ENCODE assay signal across 1 cellular context in the genomic region with DNA sequence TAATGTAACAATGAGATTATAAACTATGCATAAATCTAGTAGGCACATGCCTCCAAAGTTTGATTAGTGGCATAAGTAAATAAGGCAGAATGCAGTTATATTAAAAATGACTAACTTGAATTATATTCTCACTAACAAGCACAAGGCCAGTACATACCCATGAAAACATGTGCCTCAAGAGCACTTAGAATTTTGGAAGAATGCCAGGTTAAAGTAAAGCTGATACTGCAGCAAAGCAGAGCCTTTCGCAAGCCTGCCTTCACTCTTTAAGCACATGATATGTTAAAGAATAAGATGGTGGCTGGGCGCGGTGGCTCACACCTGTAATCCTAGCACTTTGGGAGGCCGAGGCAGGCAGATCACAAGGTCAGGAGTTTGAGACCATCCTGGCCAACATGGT.
TF ChIP-seq lines count a peak whose summit lies in the region.

No MANE protein-coding gene starts in this region.

TF ChIP-seq in K562, 482 proteins besides CTCF, POLR2A, EP300 and RAD21:
- TF ChIP-seq NFIC (IDR thresholded peaks at IDR 0.05) (peak; percentile 38; the same call in 1 of the 2 replicates), CBX1 (IDR thresholded peaks at IDR 0.05; ENCODE audit: low read depth) (no peak)
